23 cellular contexts compared by ENCODE assay signal in genomic region chr13:50679321-50679720, GRCh38.
A peak's percentile ranks its signal among the peaks of the same experiment; 100 is the strongest.
DNase-seq lines count a peak whose midpoint lies in the region; ATAC-seq, FAIRE-seq and TF ChIP-seq lines count a peak whose summit lies in the region.
"Had no signal": no experiment of that assay in that cellular context is flagged by ENCODE, and none has a peak within 500 bp of the region (broad histone marks: within the 10 kb centered on the region; RNA-seq: fewer than 3 reads in every experiment).

No MANE protein-coding gene starts in this region.

- H2AFZ ChIP-seq in SK-N-SH (ENCODE audit: low read depth) = 0 out of 2 replicates have a peak overlapping the region, but pooled peaks have one; percentile 9
- peak overlapping the region; percentile 19 for H2AFZ ChIP-seq in astrocyte (ENCODE audit: low read depth, low read length)

- peak overlapping the region; percentile 99 for H3K27ac Mint-ChIP-seq in astrocyte (ENCODE audit: unreplicated experiment)
- H3K27ac Mint-ChIP-seq in CD4-positive, alpha-beta memory T cell = peak overlapping the region in 1 of 7 donors; percentile 46
- H3K27ac Mint-ChIP-seq: activated naive CD4-positive, alpha-beta T cell treated with anti-CD3 and anti-CD28 coated beads, Interleukin-2, amount 50 U/mL, for 24 hours; stimulated activated naive B cell treated with anti-CD40 and anti-IgM and Interleukin-4, amounts not matched to agents 10 μg/mL and 1 μg/mL and 100 μg/mL, for 72 hours had no signal

- no peak overlapping the region for H3K56ac ChIP-seq in mesendoderm (ENCODE audit: low read length)

- H3K9me3 ChIP-seq in SK-N-SH (no peaks in the 10 kb centered on the region), astrocyte (ENCODE audit: insufficient read depth, low read depth, low read length) (no peaks in the 10 kb centered on the region), testis (no peaks in the 10 kb centered on the region)
- H3K9me3 ChIP-seq in CD4-positive, alpha-beta memory T cell (ENCODE audit: control insufficient read depth in 1 of 2, low read length in 2 of 2) = no peaks in the 10 kb centered on the region
- H3K9me3 ChIP-seq: breast epithelium, transverse colon had no signal

- no peaks in the 10 kb centered on the region for H3K79me1 ChIP-seq in mesendoderm (ENCODE audit: low read length)

- H2BK15ac ChIP-seq in mesendoderm (replicated peaks; ENCODE audit: low read depth) = no peak overlapping the region

- H3K4me2 ChIP-seq in SK-N-SH (no peak overlapping the region), astrocyte (ENCODE audit: low read length) (peak overlapping the region; percentile 74), mesendoderm (ENCODE audit: low read length) (no peak overlapping the region)

- no peak overlapping the region for H2BK5ac ChIP-seq in mesendoderm (ENCODE audit: low read length)

- no peaks in the 10 kb centered on the region for H3K79me2 ChIP-seq in SK-N-SH (ENCODE audit: insufficient read depth)
- no peaks in the 10 kb centered on the region for H3K79me2 ChIP-seq in astrocyte (ENCODE audit: insufficient read depth, low read length)
- H3K79me2 ChIP-seq in mesendoderm (ENCODE audit: control insufficient read depth, insufficient read depth, low read length) = no peaks in the 10 kb centered on the region

- H3K36me3 Mint-ChIP-seq in astrocyte (ENCODE audit: low read depth, unreplicated experiment) = no peaks in the 10 kb centered on the region
- H3K36me3 Mint-ChIP-seq in CD4-positive, alpha-beta memory T cell = no peaks in the 10 kb centered on the region
- H3K36me3 Mint-ChIP-seq: activated naive CD4-positive, alpha-beta T cell treated with anti-CD3 and anti-CD28 coated beads, Interleukin-2, amount 50 U/mL, for 24 hours; stimulated activated naive B cell treated with anti-CD40 and anti-IgM and Interleukin-4, amounts not matched to agents 10 μg/mL and 1 μg/mL and 100 μg/mL, for 72 hours had no signal

- POLR2A ChIA-PET in SK-N-SH (lab: Yijun Ruan, JAX) = no interaction called here
- POLR2A ChIA-PET in CD4-positive, alpha-beta memory T cell (lab: Charles Lee; ENCODE audit: partially characterized antibody) = no interaction called here

- intact Hi-C loops in testis (cut with DNase I; ENCODE audit: low total_unique reads) = no loop called here
- intact Hi-C loops in CD4-positive, alpha-beta memory T cell (cut with micrococcal nuclease) = no loop called here

- FAIRE-seq in astrocyte (lab: Jason Lieb, UNC) = peak; percentile 73
- FAIRE-seq: HepG2, keratinocyte had no signal

- H3K27me3 ChIP-seq in SK-N-SH (ENCODE audit: insufficient read depth) (no peaks in the 10 kb centered on the region), astrocyte (ENCODE audit: insufficient read depth, low read length) (no peaks in the 10 kb centered on the region), testis (no peaks in the 10 kb centered on the region), mesendoderm (ENCODE audit: insufficient read depth, low read length, poor library complexity) (no peaks in the 10 kb centered on the region)
- no peaks in the 10 kb centered on the region for H3K27me3 ChIP-seq in CD4-positive, alpha-beta memory T cell (ENCODE audit: insufficient read depth, low read length)
- H3K27me3 ChIP-seq: breast epithelium, transverse colon had no signal

- TF ChIP-seq POLR2A in testis (IDR thresholded peaks at IDR 0.05) = no peak

- CTCF ChIA-PET in SK-N-SH (lab: Yijun Ruan, JAX) = no interaction called here
- CTCF ChIA-PET in CD4-positive, alpha-beta memory T cell (lab: Charles Lee; ENCODE audit: partially characterized antibody) = no interaction called here

- H3K27me3 Mint-ChIP-seq in astrocyte (ENCODE audit: low read depth, unreplicated experiment) = no peaks in the 10 kb centered on the region
- H3K27me3 Mint-ChIP-seq in CD4-positive, alpha-beta memory T cell = peaks cover 2 to 3% of the 10 kb centered on the region in 2 donors
- H3K27me3 Mint-ChIP-seq: stimulated activated naive B cell treated with anti-CD40 and anti-IgM and Interleukin-4, amounts not matched to agents 10 μg/mL and 1 μg/mL and 100 μg/mL, for 72 hours had no signal

- TF ChIP-seq EP300 in SK-N-SH (IDR thresholded peaks at IDR 0.05; ENCODE audit: borderline replicate concordance in 1 of 2, low read depth in 1 of 2, low read length in 1 of 2) = no peak

- DNase-seq in SK-N-SH = no peak
- peak; percentile 67 for DNase-seq in astrocyte (ENCODE audit: low read depth)
- DNase-seq in fibroblast of the aortic adventitia (ENCODE audit: low read depth) = peak; percentile 71
- no peak for DNase-seq in testis
- no peak for DNase-seq in stimulated activated CD4-positive, alpha-beta T cell treated with anti-CD3 and anti-CD28 coated beads, Interleukin-2, amount 100 ng/mL, for 48 hours
- DNase-seq in CD4-positive, alpha-beta memory T cell = no peak
- no peak for DNase-seq in mesendoderm
- DNase-seq: DMS153; effector memory CD4-positive, alpha-beta T cell; GOT3; MM.1S; NCI-H187 treated with DMSO at 0.1 percent for 48 hours; nephron progenitor cell; stimulated activated naive B cell treated with anti-CD40 and anti-IgM and Interleukin-4, amounts not matched to agents 10 μg/mL and 1 μg/mL and 100 μg/mL, for 72 hours; T-helper 1 cell; transverse colon had no signal

- no peak overlapping the region for H3K4ac ChIP-seq in mesendoderm (ENCODE audit: low read depth, low read length)

- H3K27ac ChIP-seq in SK-N-SH (ENCODE audit: low read depth in 2 of 2, low read length in 1 of 2) = peak overlapping the region in 1 of 2 experiments; percentile 48; a peak in 1 of 4 replicates
- H3K27ac ChIP-seq in astrocyte (ENCODE audit: low read depth, low read length) = peak overlapping the region; percentile 98
- H3K27ac ChIP-seq in testis = peak overlapping the region; percentile 66
- H3K27ac ChIP-seq in CD4-positive, alpha-beta memory T cell (ENCODE audit: low read depth, low read length) = no peak overlapping the region
- H3K27ac ChIP-seq in mesendoderm (ENCODE audit: low read depth, low read length) = no peak overlapping the region
- H3K27ac ChIP-seq: 22Rv1, breast epithelium, C4-2B, transverse colon had no signal

- TF ChIP-seq CTCF in SK-N-SH (IDR thresholded peaks at IDR 0.05) = no peak
- no peak for TF ChIP-seq CTCF in astrocyte (IDR thresholded peaks at IDR 0.05; ENCODE audit: insufficient read depth, low read depth, low read length)
- TF ChIP-seq CTCF in fibroblast of the aortic adventitia (IDR thresholded peaks at IDR 0.05; ENCODE audit: insufficient read depth, low read length) = no peak
- TF ChIP-seq CTCF in testis (IDR thresholded peaks at IDR 0.05) = no peak

- no peak for ATAC-seq in SK-N-SH treated with all-trans-retinoic acid at 6 μM for 48 hours
- ATAC-seq: HepG2; stimulated activated naive B cell treated with anti-CD40 and anti-IgM and Interleukin-4, amounts not matched to agents 10 μg/mL and 1 μg/mL and 100 μg/mL, for 72 hours had no signal

- H4K8ac ChIP-seq in mesendoderm (ENCODE audit: low read depth, low read length) = no peak overlapping the region

- H2BK120ac ChIP-seq in mesendoderm (ENCODE audit: low read depth, low read length) = no peak overlapping the region

- H3K9ac ChIP-seq in SK-N-SH = no peak overlapping the region
- H3K9ac ChIP-seq in astrocyte (ENCODE audit: low read length) = peak overlapping the region; percentile 73
- H3K9ac ChIP-seq in mesendoderm (ENCODE audit: low read length) = no peak overlapping the region

- no peak overlapping the region for H3K23ac ChIP-seq in mesendoderm (ENCODE audit: low read length)

- no peak overlapping the region for H3K18ac ChIP-seq in mesendoderm (ENCODE audit: low read length)

- no peak overlapping the region for H2AK5ac ChIP-seq in mesendoderm (ENCODE audit: low read length)

- H3F3A ChIP-seq in SK-N-SH (replicated peaks; ENCODE audit: insufficient read depth) = peaks cover 22% of the 10 kb centered on the region

- H3K4me1 ChIP-seq in SK-N-SH (ENCODE audit: control insufficient read depth in 1 of 2, insufficient read depth in 2 of 2, low read depth in 1 of 2, low read length in 1 of 2) = peaks cover 5 to 19% of the 10 kb centered on the region in 2 experiments
- H3K4me1 ChIP-seq in astrocyte (ENCODE audit: insufficient read depth, low read length) = peaks cover 40% of the 10 kb centered on the region
- peaks cover 36% of the 10 kb centered on the region for H3K4me1 ChIP-seq in testis
- H3K4me1 ChIP-seq in CD4-positive, alpha-beta memory T cell (ENCODE audit: insufficient read depth, low read length) = no peaks in the 10 kb centered on the region
- peaks cover 4% of the 10 kb centered on the region for H3K4me1 ChIP-seq in mesendoderm (ENCODE audit: control insufficient read depth, low read depth, low read length)

- H3K9me3 Mint-ChIP-seq in astrocyte (ENCODE audit: unreplicated experiment) = peaks cover 7% of the 10 kb centered on the region
- H3K9me3 Mint-ChIP-seq in CD4-positive, alpha-beta memory T cell = no peaks in the 10 kb centered on the region
- H3K9me3 Mint-ChIP-seq: activated naive CD4-positive, alpha-beta T cell treated with anti-CD3 and anti-CD28 coated beads, Interleukin-2, amount 50 U/mL, for 24 hours; stimulated activated naive B cell treated with anti-CD40 and anti-IgM and Interleukin-4, amounts not matched to agents 10 μg/mL and 1 μg/mL and 100 μg/mL, for 72 hours had no signal

- H3K4me3 ChIP-seq in SK-N-SH (ENCODE audit: low read depth in 2 of 2, low read length in 1 of 2) = no peak overlapping the region
- no peak overlapping the region for H3K4me3 ChIP-seq in astrocyte (ENCODE audit: insufficient read depth, low read depth, low read length)
- H3K4me3 ChIP-seq in fibroblast of the aortic adventitia (ENCODE audit: low read depth, low read length) = no peak overlapping the region
- peak overlapping the region in 1 of 2 donors; percentile 36 for H3K4me3 ChIP-seq in testis
- H3K4me3 ChIP-seq in CD4-positive, alpha-beta memory T cell (ENCODE audit: low read length in 2 of 2) = no peak overlapping the region
- no peak overlapping the region for H3K4me3 ChIP-seq in mesendoderm (ENCODE audit: low read length)
- H3K4me3 ChIP-seq: breast epithelium, transverse colon had no signal

- peaks cover 55% of the 10 kb centered on the region for H3K4me1 Mint-ChIP-seq in astrocyte (ENCODE audit: low read depth, unreplicated experiment)
- H3K4me1 Mint-ChIP-seq in CD4-positive, alpha-beta memory T cell = peaks cover 0 to 14% (median 3%) of the 10 kb centered on the region in 4 donors
- H3K4me1 Mint-ChIP-seq: activated naive CD4-positive, alpha-beta T cell treated with anti-CD3 and anti-CD28 coated beads, Interleukin-2, amount 50 U/mL, for 24 hours had no signal

- H3K36me3 ChIP-seq in SK-N-SH (replicated peaks in 1 of 2; ENCODE audit: control insufficient read depth in 1 of 2, insufficient read depth in 2 of 2, low read length in 1 of 2) = no peaks in the 10 kb centered on the region
- H3K36me3 ChIP-seq in astrocyte (ENCODE audit: insufficient read depth, low read length) = no peaks in the 10 kb centered on the region
- no peaks in the 10 kb centered on the region for H3K36me3 ChIP-seq in testis (ENCODE audit: low read depth, missing control alignments)
- no peaks in the 10 kb centered on the region for H3K36me3 ChIP-seq in CD4-positive, alpha-beta memory T cell (ENCODE audit: insufficient read depth, low read length)
- H3K36me3 ChIP-seq in mesendoderm (ENCODE audit: control insufficient read depth, insufficient read depth, low read length) = no peaks in the 10 kb centered on the region
- H3K36me3 ChIP-seq: breast epithelium, transverse colon had no signal

- H4K20me1 ChIP-seq in SK-N-SH (ENCODE audit: insufficient read depth) (no peaks in the 10 kb centered on the region), astrocyte (ENCODE audit: insufficient read depth, low read length) (no peaks in the 10 kb centered on the region)

- H4K5ac ChIP-seq in mesendoderm (ENCODE audit: low read length) = no peak overlapping the region

- no peak overlapping the region for H3K4me3 Mint-ChIP-seq in astrocyte (ENCODE audit: unreplicated experiment)
- H3K4me3 Mint-ChIP-seq in CD4-positive, alpha-beta memory T cell = peak overlapping the region in 1 of 8 donors; percentile 35
- H3K4me3 Mint-ChIP-seq: activated naive CD4-positive, alpha-beta T cell treated with anti-CD3 and anti-CD28 coated beads, Interleukin-2, amount 50 U/mL, for 24 hours; nephron progenitor cell; stimulated activated naive B cell treated with anti-CD40 and anti-IgM and Interleukin-4, amounts not matched to agents 10 μg/mL and 1 μg/mL and 100 μg/mL, for 72 hours had no signal

- no peak for TF ChIP-seq RAD21 in SK-N-SH (IDR thresholded peaks at IDR 0.05; ENCODE audit: low read length)

- H3K9me2 ChIP-seq in SK-N-SH = no peaks in the 10 kb centered on the region

Comparison
In these comparisons a context has a peak if more than half of its experiments do, and no peak if none do; other contexts are left out.
1. DNase-seq: peak in astrocyte (single experiment) and fibroblast of the aortic adventitia (single experiment); none in SK-N-SH (single experiment), testis (single experiment), stimulated activated CD4-positive, alpha-beta T cell treated with anti-CD3 and anti-CD28 coated beads, Interleukin-2, amount 100 ng/mL, for 48 hours (0 of 2), CD4-positive, alpha-beta memory T cell (0 of 5) and mesendoderm (single experiment).
2. H3K27ac ChIP-seq: peak in astrocyte (single experiment) and testis (2 of 2); none in CD4-positive, alpha-beta memory T cell (single experiment) and mesendoderm (single experiment).